ENCODE assay signal across 21 cellular contexts in genomic region chr3:178663572-178663971, GRCh38.
DNase-seq lines count a peak whose midpoint lies in the region; ATAC-seq, FAIRE-seq and TF ChIP-seq lines count a peak whose summit lies in the region.
"Had no signal": no experiment of that assay in that cellular context is flagged by ENCODE, and none has a peak within 500 bp of the region (broad histone marks: within the 10 kb centered on the region; RNA-seq: fewer than 3 reads in every experiment).

No MANE protein-coding gene starts in this region.

- peak; percentile 92 for ATAC-seq in GM18861 (IDR thresholded peaks at IDR 0.05; ENCODE audit: unreplicated experiment)
- peak; percentile 66 for ATAC-seq in GM21447 (IDR thresholded peaks at IDR 0.05; ENCODE audit: unreplicated experiment)
- ATAC-seq in HG02973 (IDR thresholded peaks at IDR 0.05; ENCODE audit: unreplicated experiment), result peak; percentile 59
- ATAC-seq in GM12878, result peak; percentile 87
- no peak for ATAC-seq in naive thymus-derived CD8-positive, alpha-beta T cell
- ATAC-seq: lower lobe of right lung, Panc1, WTC11 had no signal

- H2AFZ ChIP-seq in GM12878 (ENCODE audit: control insufficient read depth, low read depth, low read length), result no peak overlapping the region; the same call in 1 of the 2 replicates
- H2AFZ ChIP-seq in osteoblast (ENCODE audit: low read length), result no peak overlapping the region
- H2AFZ ChIP-seq: neural progenitor cell had no signal

- SMC1A ChIA-PET in GM12878 (lab: Charles Lee; ENCODE audit: uncharacterized antibody, unreplicated experiment), result interaction anchor here (0.9 to 1.8 kb wide), 5 partner anchors 10 to 131 kb away, joined by 3 to 6 read pairs (median 5); no protein-coding TSS in a partner anchor

- intact Hi-C loops in GM12878 (cut with micrococcal nuclease; ENCODE audit: unreplicated experiment) (no loop called here), dorsolateral prefrontal cortex (cut with DNase I) (no loop called here)

- CTCF ChIA-PET in GM12878 (lab: Yijun Ruan, JAX), result no interaction called here

- TF ChIP-seq POLR2A in GM12878 (IDR thresholded peaks at IDR 0.05; ENCODE audit: low read depth, low read length), result no peak

- peaks cover 0 to under 1% (median 0%) of the 10 kb centered on the region in 9 donors for H3K9me3 Mint-ChIP-seq in naive thymus-derived CD8-positive, alpha-beta T cell
- H3K9me3 Mint-ChIP-seq: activated naive CD8-positive, alpha-beta T cell treated with anti-CD3 and anti-CD28 coated beads for 36 hours; neural progenitor cell had no signal

- no TSS peak for BruUV-seq in GM12878 (replicated peaks; lab: Mats Ljungman, UMichigan)

- H3K27ac Mint-ChIP-seq in naive thymus-derived CD8-positive, alpha-beta T cell, result no peak overlapping the region
- H3K27ac Mint-ChIP-seq: activated naive CD8-positive, alpha-beta T cell treated with anti-CD3 and anti-CD28 coated beads for 36 hours; neural progenitor cell; WTC11 had no signal

- peaks cover 0 to 9% (median 0%) of the 10 kb centered on the region in 5 donors for H3K27me3 Mint-ChIP-seq in naive thymus-derived CD8-positive, alpha-beta T cell
- H3K27me3 Mint-ChIP-seq: activated naive CD8-positive, alpha-beta T cell treated with anti-CD3 and anti-CD28 coated beads for 36 hours had no signal

- TF ChIP-seq RAD21 in GM12878 (IDR thresholded peaks at IDR 0.05; ENCODE audit: insufficient read depth, low read depth, low read length), result peak; percentile 25; the same call in 1 of the 2 replicates

- H3K4me1 Mint-ChIP-seq in naive thymus-derived CD8-positive, alpha-beta T cell, result no peaks in the 10 kb centered on the region
- H3K4me1 Mint-ChIP-seq: activated naive CD8-positive, alpha-beta T cell treated with anti-CD3 and anti-CD28 coated beads for 36 hours; neural progenitor cell; WTC11 had no signal

- DNase-seq in GM12878 (ENCODE audit: low read depth, low spot score), result no peak
- no peak for DNase-seq in osteoblast (ENCODE audit: insufficient read length, low spot score, missing footprints)
- no peak for DNase-seq in NOMO-1 (lab: John Stamatoyannopoulos, UW; ENCODE audit: unreplicated experiment in 2 of 2)
- no peak for DNase-seq in naive thymus-derived CD8-positive, alpha-beta T cell
- no peak for DNase-seq in dorsolateral prefrontal cortex
- DNase-seq: activated naive CD8-positive, alpha-beta T cell treated with anti-CD3 and anti-CD28 coated beads for 36 hours; DMS 273 treated with DMSO at 0.1 percent for 48 hours; lower lobe of right lung; NCI-H1417 treated with DMSO at 0.1 percent for 48 hours; NCI-H446; stimulated activated naive CD4-positive, alpha-beta T cell had no signal

- in situ Hi-C loops in GM12878 (cut with MboI), result no loop called here

- no peak overlapping the region for H3K4me3 Mint-ChIP-seq in naive thymus-derived CD8-positive, alpha-beta T cell
- H3K4me3 Mint-ChIP-seq: activated naive CD8-positive, alpha-beta T cell treated with anti-CD3 and anti-CD28 coated beads for 36 hours; neural progenitor cell; WTC11 had no signal

- H3K9ac ChIP-seq in GM12878 (ENCODE audit: control insufficient read depth, insufficient read depth, low read length), result no peak overlapping the region
- H3K9ac ChIP-seq: KMS-11, neural progenitor cell had no signal

- RAD21 ChIA-PET in GM12878 (lab: Charles Lee; ENCODE audit: unreplicated experiment), result interaction anchor here (0.7 to 1.4 kb wide), 5 partner anchors 9 to 306 kb away, joined by 3 to 4 read pairs (median 3); no protein-coding TSS in a partner anchor

- H3K27me3 ChIP-seq in GM12878 (replicated peaks in 1 of 2; ENCODE audit: control insufficient read depth in 2 of 2, insufficient read depth in 2 of 2, low read length in 1 of 2) (no peaks in the 10 kb centered on the region), osteoblast (ENCODE audit: insufficient read depth, low read length) (no peaks in the 10 kb centered on the region), dorsolateral prefrontal cortex (no peaks in the 10 kb centered on the region)
- H3K27me3 ChIP-seq: cardiac muscle cell, neural progenitor cell had no signal

- FAIRE-seq in GM12878 (lab: Jason Lieb, UNC), result peak; percentile 52
- FAIRE-seq: endometrium, frontal cortex had no signal

- POLR2A ChIA-PET in GM12878 (lab: Charles Lee), result no interaction called here
- POLR2A ChIA-PET in naive thymus-derived CD8-positive, alpha-beta T cell (lab: Charles Lee), result no interaction called here

- H3K79me2 ChIP-seq in GM12878 (ENCODE audit: control insufficient read depth, insufficient read depth, low read length), result no peaks in the 10 kb centered on the region; the same call in 1 of the 2 replicates
- no peaks in the 10 kb centered on the region for H3K79me2 ChIP-seq in osteoblast (ENCODE audit: insufficient read depth, low read length)

- TF ChIP-seq CTCF in GM12878 (IDR thresholded peaks at IDR 0.05 in 2 of 3, conservative IDR thresholded peaks at IDR 0.05 in 1 of 3; ENCODE audit: control insufficient read depth in 2 of 3, extremely low read depth in 1 of 3, insufficient read depth in 1 of 3, low read depth in 3 of 3, low read length in 3 of 3), result no peak
- no peak for TF ChIP-seq CTCF in osteoblast (IDR thresholded peaks at IDR 0.05; ENCODE audit: extremely low read depth, low read depth, low read length)
- TF ChIP-seq CTCF in dorsolateral prefrontal cortex (IDR thresholded peaks at IDR 0.05 in 54 of 56, conservative IDR thresholded peaks at IDR 0.05 in 2 of 56; ENCODE audit: low read depth in 1 of 56, partially characterized antibody in 56 of 56), result no peak

- H4K20me1 ChIP-seq in GM12878 (ENCODE audit: control insufficient read depth, insufficient read depth) (no peaks in the 10 kb centered on the region), osteoblast (ENCODE audit: insufficient read depth, low read length) (no peaks in the 10 kb centered on the region)

- TF ChIP-seq EP300 in GM12878 (IDR thresholded peaks at IDR 0.05; ENCODE audit: borderline replicate concordance in 1 of 2, control insufficient read depth in 1 of 2, low read depth in 2 of 2, low read length in 2 of 2), result 0 out of 4 replicates have a peak, but pooled peaks have one; percentile 37 to 52

- H3K4me3 ChIP-seq in GM12878 (no peak overlapping the region), osteoblast (ENCODE audit: insufficient read depth, low read length) (no peak overlapping the region), dorsolateral prefrontal cortex (no peak overlapping the region)
- H3K4me3 ChIP-seq: cardiac muscle cell, lower lobe of right lung, neural progenitor cell had no signal

- H3K9me3 ChIP-seq in GM12878 (replicated peaks; ENCODE audit: control insufficient read depth, insufficient read depth, low read length), result no peaks in the 10 kb centered on the region; the same call in 2 of the 3 replicates
- no peaks in the 10 kb centered on the region for H3K9me3 ChIP-seq in osteoblast (ENCODE audit: low read depth, low read length)
- H3K9me3 ChIP-seq: lower lobe of right lung had no signal

- no peaks in the 10 kb centered on the region; the same call in 1 of the 2 replicates for H3K4me1 ChIP-seq in GM12878 (ENCODE audit: control insufficient read depth, insufficient read depth, low read length)
- H3K4me1 ChIP-seq in osteoblast (ENCODE audit: insufficient read depth, low read length), result no peaks in the 10 kb centered on the region
- H3K4me1 ChIP-seq: lower lobe of right lung, neural progenitor cell had no signal

- H3K4me2 ChIP-seq in GM12878 (ENCODE audit: control insufficient read depth, insufficient read depth), result no peak overlapping the region
- H3K4me2 ChIP-seq in osteoblast (ENCODE audit: insufficient read depth, low read length), result no peak overlapping the region
- H3K4me2 ChIP-seq: KMS-11, neural progenitor cell had no signal

- H3K36me3 Mint-ChIP-seq in naive thymus-derived CD8-positive, alpha-beta T cell, result no peaks in the 10 kb centered on the region
- H3K36me3 Mint-ChIP-seq: activated naive CD8-positive, alpha-beta T cell treated with anti-CD3 and anti-CD28 coated beads for 36 hours; neural progenitor cell; WTC11 had no signal

- H3K36me3 ChIP-seq in GM12878 (ENCODE audit: control insufficient read depth in 2 of 2, insufficient read depth in 2 of 2, low read length in 1 of 2) (no peaks in the 10 kb centered on the region), osteoblast (ENCODE audit: insufficient read depth, low read length) (no peaks in the 10 kb centered on the region)
- H3K36me3 ChIP-seq: cardiac muscle cell, lower lobe of right lung, neural progenitor cell had no signal

- no peak overlapping the region for H3K27ac ChIP-seq in GM12878 (ENCODE audit: control insufficient read depth, insufficient read depth)
- H3K27ac ChIP-seq in osteoblast (ENCODE audit: low read depth, low read length), result no peak overlapping the region
- no peak overlapping the region for H3K27ac ChIP-seq in dorsolateral prefrontal cortex
- H3K27ac ChIP-seq: cardiac muscle cell, KMS-11, lower lobe of right lung, neural progenitor cell had no signal

TF ChIP-seq in GM12878, 131 proteins besides CTCF, POLR2A, EP300 and RAD21 (continues in another document):
- TF ChIP-seq MTA3 (IDR thresholded peaks at IDR 0.05; ENCODE audit: borderline replicate concordance, low read length) (0 out of 2 replicates have a peak, but pooled peaks have one; percentile 52), CREM (IDR thresholded peaks at IDR 0.05; ENCODE audit: low read depth) (peak; percentile 88), ZBED1 (IDR thresholded peaks at IDR 0.05; ENCODE audit: borderline replicate concordance) (peak; percentile 83; the same call in 1 of the 2 replicates), GABPA (IDR thresholded peaks at IDR 0.05; ENCODE audit: low read depth) (peak; percentile 41; the same call in 1 of the 2 replicates), JUNB (IDR thresholded peaks at IDR 0.05) (peak; percentile 98), ZBTB33 (IDR thresholded peaks at IDR 0.05) (no peak), MEF2B (IDR thresholded peaks at IDR 0.05; ENCODE audit: partially characterized antibody, poor library complexity, severe bottlenecking) (peak; percentile 92), TCF3 (IDR thresholded peaks at IDR 0.05; ENCODE audit: borderline replicate concordance, insufficient read depth, low read depth, low read length) (no peak), ZNF207 (IDR thresholded peaks at IDR 0.05; ENCODE audit: borderline replicate concordance) (no peak), LARP7 (IDR thresholded peaks at IDR 0.05) (no peak)

Comparison
In these comparisons a context has a peak if more than half of its experiments do, and no peak if none do; other contexts are left out.
1. ATAC-seq: peak in GM18861 (single experiment), GM21447 (single experiment), HG02973 (single experiment) and GM12878 (single experiment); none in naive thymus-derived CD8-positive, alpha-beta T cell (0 of 2).